ENCODE assay signal across 2 cellular contexts in the genomic region with DNA sequence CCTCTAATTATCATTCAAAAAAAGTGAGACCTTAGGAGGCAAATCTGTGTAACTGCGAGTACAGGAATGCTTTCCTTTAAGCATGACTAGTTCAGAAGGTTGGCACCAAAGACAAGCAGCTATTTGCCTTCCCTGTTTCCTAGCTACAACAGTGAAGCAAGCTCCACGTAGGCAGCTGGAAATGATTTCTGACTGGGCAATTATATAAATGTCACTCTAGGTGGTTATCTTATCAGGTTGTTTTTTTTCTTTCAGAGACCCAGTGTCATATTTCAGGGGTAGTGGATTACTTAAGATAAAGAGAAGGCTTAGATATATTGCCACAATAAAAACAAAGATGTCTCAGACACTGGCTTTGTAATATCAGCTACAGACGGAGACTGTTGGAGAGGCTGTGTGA.
TF ChIP-seq lines count a peak whose summit lies in the region.

No MANE protein-coding gene starts in this region.

TF ChIP-seq in HEK293, 187 proteins besides CTCF, POLR2A, EP300 and RAD21 (continued from another document):
- TF ChIP-seq, protein P1, sequence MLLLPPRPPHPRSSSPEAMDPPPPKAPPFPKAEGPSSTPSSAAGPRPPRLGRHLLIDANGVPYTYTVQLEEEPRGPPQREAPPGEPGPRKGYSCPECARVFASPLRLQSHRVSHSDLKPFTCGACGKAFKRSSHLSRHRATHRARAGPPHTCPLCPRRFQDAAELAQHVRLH (tag by site-specific recombination; IDR thresholded peaks at IDR 0.05) = peak; percentile 72
- TF ChIP-seq, protein P2, sequence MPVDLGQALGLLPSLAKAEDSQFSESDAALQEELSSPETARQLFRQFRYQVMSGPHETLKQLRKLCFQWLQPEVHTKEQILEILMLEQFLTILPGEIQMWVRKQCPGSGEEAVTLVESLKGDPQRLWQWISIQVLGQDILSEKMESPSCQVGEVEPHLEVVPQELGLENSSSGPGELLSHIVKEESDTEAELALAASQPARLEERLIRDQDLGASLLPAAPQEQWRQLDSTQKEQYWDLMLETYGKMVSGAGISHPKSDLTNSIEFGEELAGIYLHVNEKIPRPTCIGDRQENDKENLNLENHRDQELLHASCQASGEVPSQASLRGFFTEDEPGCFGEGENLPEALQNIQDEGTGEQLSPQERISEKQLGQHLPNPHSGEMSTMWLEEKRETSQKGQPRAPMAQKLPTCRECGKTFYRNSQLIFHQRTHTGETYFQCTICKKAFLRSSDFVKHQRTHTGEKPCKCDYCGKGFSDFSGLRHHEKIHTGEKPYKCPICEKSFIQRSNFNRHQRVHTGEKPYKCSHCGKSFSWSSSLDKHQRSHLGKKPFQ (tag by site-specific recombination; IDR thresholded peaks at IDR 0.05) = peak; percentile 62; the same call in 1 of the 2 replicates
- TF ChIP-seq ZNF629 (tag by site-specific recombination; IDR thresholded peaks at IDR 0.05) (peak; percentile 43), ZNF843 (tag by site-specific recombination; IDR thresholded peaks at IDR 0.05) (peak; percentile 94), ZNF404 (tag by site-specific recombination; IDR thresholded peaks at IDR 0.05) (no peak), ZXDB (tag by site-specific recombination; IDR thresholded peaks at IDR 0.05) (peak; percentile 88), ZNF623 (tag by site-specific recombination; IDR thresholded peaks at IDR 0.05) (no peak), SP2 (tag by site-specific recombination; IDR thresholded peaks at IDR 0.05) (no peak), PRDM6 (tag by site-specific recombination; IDR thresholded peaks at IDR 0.05) (peak; percentile 46; the same call in 1 of the 2 replicates), RBAK (tag by site-specific recombination; IDR thresholded peaks at IDR 0.05) (no peak), FEZF1 (tag by site-specific recombination; IDR thresholded peaks at IDR 0.05) (peak; percentile 61), ZNF214 (tag by site-specific recombination; IDR thresholded peaks at IDR 0.05; ENCODE audit: borderline replicate concordance) (no peak), ZNF624 (tag by site-specific recombination; IDR thresholded peaks at IDR 0.05) (no peak), OVOL3 (tag by site-specific recombination; IDR thresholded peaks at IDR 0.05) (0 out of 2 replicates have a peak, but pooled peaks have one; percentile 66), ZNF335 (tag by site-specific recombination; conservative IDR thresholded peaks at IDR 0.05) (0 out of 2 replicates have a peak, but pooled peaks have one; percentile 20)

TF ChIP-seq in WTC11, 78 proteins besides CTCF, POLR2A, EP300 and RAD21 (continued from another document):
- TF ChIP-seq USF2 (CRISPR knock-in tag; IDR thresholded peaks at IDR 0.05) = no peak
- TF ChIP-seq, protein P3, sequence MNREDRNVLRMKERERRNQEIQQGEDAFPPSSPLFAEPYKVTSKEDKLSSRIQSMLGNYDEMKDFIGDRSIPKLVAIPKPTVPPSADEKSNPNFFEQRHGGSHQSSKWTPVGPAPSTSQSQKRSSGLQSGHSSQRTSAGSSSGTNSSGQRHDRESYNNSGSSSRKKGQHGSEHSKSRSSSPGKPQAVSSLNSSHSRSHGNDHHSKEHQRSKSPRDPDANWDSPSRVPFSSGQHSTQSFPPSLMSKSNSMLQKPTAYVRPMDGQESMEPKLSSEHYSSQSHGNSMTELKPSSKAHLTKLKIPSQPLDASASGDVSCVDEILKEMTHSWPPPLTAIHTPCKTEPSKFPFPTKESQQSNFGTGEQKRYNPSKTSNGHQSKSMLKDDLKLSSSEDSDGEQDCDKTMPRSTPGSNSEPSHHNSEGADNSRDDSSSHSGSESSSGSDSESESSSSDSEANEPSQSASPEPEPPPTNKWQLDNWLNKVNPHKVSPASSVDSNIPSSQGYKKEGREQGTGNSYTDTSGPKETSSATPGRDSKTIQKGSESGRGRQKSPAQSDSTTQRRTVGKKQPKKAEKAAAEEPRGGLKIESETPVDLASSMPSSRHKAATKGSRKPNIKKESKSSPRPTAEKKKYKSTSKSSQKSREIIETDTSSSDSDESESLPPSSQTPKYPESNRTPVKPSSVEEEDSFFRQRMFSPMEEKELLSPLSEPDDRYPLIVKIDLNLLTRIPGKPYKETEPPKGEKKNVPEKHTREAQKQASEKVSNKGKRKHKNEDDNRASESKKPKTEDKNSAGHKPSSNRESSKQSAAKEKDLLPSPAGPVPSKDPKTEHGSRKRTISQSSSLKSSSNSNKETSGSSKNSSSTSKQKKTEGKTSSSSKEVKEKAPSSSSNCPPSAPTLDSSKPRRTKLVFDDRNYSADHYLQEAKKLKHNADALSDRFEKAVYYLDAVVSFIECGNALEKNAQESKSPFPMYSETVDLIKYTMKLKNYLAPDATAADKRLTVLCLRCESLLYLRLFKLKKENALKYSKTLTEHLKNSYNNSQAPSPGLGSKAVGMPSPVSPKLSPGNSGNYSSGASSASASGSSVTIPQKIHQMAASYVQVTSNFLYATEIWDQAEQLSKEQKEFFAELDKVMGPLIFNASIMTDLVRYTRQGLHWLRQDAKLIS (CRISPR knock-in tag; IDR thresholded peaks at IDR 0.05; ENCODE audit: borderline replicate concordance) = no peak
- no peak for TF ChIP-seq ZBTB43 (CRISPR knock-in tag; IDR thresholded peaks at IDR 0.05)
- TF ChIP-seq, protein P4, sequence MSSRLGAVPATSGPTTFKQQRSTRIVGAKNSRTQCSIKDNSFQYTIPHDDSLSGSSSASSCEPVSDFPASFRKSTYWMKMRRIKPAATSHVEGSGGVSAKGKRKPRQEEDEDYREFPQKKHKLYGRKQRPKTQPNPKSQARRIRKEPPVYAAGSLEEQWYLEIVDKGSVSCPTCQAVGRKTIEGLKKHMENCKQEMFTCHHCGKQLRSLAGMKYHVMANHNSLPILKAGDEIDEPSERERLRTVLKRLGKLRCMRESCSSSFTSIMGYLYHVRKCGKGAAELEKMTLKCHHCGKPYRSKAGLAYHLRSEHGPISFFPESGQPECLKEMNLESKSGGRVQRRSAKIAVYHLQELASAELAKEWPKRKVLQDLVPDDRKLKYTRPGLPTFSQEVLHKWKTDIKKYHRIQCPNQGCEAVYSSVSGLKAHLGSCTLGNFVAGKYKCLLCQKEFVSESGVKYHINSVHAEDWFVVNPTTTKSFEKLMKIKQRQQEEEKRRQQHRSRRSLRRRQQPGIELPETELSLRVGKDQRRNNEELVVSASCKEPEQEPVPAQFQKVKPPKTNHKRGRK (CRISPR knock-in tag; IDR thresholded peaks at IDR 0.05; ENCODE audit: borderline replicate concordance) = no peak
- TF ChIP-seq, protein P5, sequence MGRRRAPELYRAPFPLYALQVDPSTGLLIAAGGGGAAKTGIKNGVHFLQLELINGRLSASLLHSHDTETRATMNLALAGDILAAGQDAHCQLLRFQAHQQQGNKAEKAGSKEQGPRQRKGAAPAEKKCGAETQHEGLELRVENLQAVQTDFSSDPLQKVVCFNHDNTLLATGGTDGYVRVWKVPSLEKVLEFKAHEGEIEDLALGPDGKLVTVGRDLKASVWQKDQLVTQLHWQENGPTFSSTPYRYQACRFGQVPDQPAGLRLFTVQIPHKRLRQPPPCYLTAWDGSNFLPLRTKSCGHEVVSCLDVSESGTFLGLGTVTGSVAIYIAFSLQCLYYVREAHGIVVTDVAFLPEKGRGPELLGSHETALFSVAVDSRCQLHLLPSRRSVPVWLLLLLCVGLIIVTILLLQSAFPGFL (CRISPR knock-in tag; IDR thresholded peaks at IDR 0.05; ENCODE audit: borderline replicate concordance) = no peak
